17 cellular contexts compared by ENCODE assay signal in the genomic region with DNA sequence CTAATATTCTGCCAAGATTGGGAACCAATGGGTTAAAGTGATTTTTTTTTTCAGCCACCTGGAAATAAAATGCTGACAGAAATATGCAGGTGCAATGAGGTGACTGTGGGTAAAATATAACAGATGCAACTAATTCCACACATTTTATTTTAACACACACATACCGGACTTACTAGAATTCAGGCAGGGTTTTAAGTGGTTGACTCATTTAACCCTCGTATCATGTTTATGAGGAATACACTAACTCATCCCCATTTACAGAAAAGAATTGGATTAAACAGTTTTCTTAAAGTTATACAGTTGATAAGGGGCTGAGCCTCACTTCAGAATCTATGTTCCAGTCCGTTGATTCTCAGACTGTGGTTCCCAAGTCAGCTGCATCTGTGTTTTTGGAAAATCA.
"Had no signal": no experiment of that assay in that cellular context is flagged by ENCODE, and none has a peak within 500 bp of the region (broad histone marks: within the 10 kb centered on the region; RNA-seq: fewer than 3 reads in every experiment).

No MANE protein-coding gene starts in this region.

- H3K4me1 Mint-ChIP-seq: memory B cell, nephron progenitor cell had no signal

- H3K4me1 ChIP-seq: left lung, prostate gland, right lobe of liver had no signal

- H3K9me3 ChIP-seq: gastroesophageal sphincter, left lung, prostate gland, right lobe of liver had no signal

- H3K27ac ChIP-seq: epithelial cell of prostate, gastroesophageal sphincter, left lung, prostate gland, right lobe of liver had no signal

- H3K4me3 ChIP-seq: gastroesophageal sphincter, left lung, prostate gland, right lobe of liver had no signal

- ATAC-seq: activated T-cell treated with anti-CD3 and anti-CD28 coated beads, Interleukin-2, amount 50 U/mL, for 4 hours; effector memory CD8-positive, alpha-beta T cell; gastroesophageal sphincter; left lung; right lobe of liver; stimulated activated naive CD8-positive, alpha-beta T cell treated with anti-CD3 and anti-CD28 coated beads, Interleukin-15, Interleukin-2, amounts not matched to agents 100 U/mL and 50 U/mL, for 24 hours had no signal

- H3K27me3 Mint-ChIP-seq: activated CD4-positive, alpha-beta memory T cell treated with anti-CD3 and anti-CD28 coated beads for 36 hours; dendritic cell treated with granulocyte-macrophage colony-stimulating factor and Interleukin-4, amounts not matched to agents 40 ng/mL and 50 ng/mL, for 4 days; effector memory CD8-positive, alpha-beta T cell; memory B cell had no signal

- DNase-seq: activated CD4-positive, alpha-beta memory T cell treated with anti-CD3 and anti-CD28 coated beads for 36 hours; activated CD4-positive, alpha-beta T cell treated with anti-CD3 and anti-CD28 coated beads for 1 hour; activated effector memory CD4-positive, alpha-beta T cell treated with anti-CD3 and anti-CD28 coated beads, Interleukin-2, amount 50 U/mL, for 16 hours; activated T-cell treated with anti-CD3 and anti-CD28 coated beads, Interleukin-2, amount 50 U/mL, for 4 hours; cerebellar nuclear complex; effector memory CD8-positive, alpha-beta T cell; left lung; nephron progenitor cell; right lobe of liver; stimulated activated CD4-positive, alpha-beta T cell treated with anti-CD3 and anti-CD28 coated beads, Interleukin-2, amount 100 ng/mL, for 48 hours; stimulated activated naive CD8-positive, alpha-beta T cell treated with anti-CD3 and anti-CD28 coated beads, Interleukin-15, Interleukin-2, amounts not matched to agents 100 U/mL and 50 U/mL, for 24 hours had no signal

- H3K4me3 Mint-ChIP-seq: activated CD4-positive, alpha-beta memory T cell treated with anti-CD3 and anti-CD28 coated beads for 36 hours; activated naive CD8-positive, alpha-beta T cell; activated T-cell treated with anti-CD3 and anti-CD28 coated beads, Interleukin-2, amount 50 U/mL, for 4 hours; dendritic cell treated with granulocyte-macrophage colony-stimulating factor and Interleukin-4, amounts not matched to agents 40 ng/mL and 50 ng/mL, for 4 days; effector memory CD8-positive, alpha-beta T cell; memory B cell; nephron progenitor cell had no signal

- H3K36me3 Mint-ChIP-seq: activated CD4-positive, alpha-beta memory T cell treated with anti-CD3 and anti-CD28 coated beads for 36 hours; activated naive CD8-positive, alpha-beta T cell; memory B cell had no signal

- H3K27ac Mint-ChIP-seq: activated CD4-positive, alpha-beta memory T cell treated with anti-CD3 and anti-CD28 coated beads for 36 hours; activated naive CD8-positive, alpha-beta T cell; dendritic cell treated with granulocyte-macrophage colony-stimulating factor and Interleukin-4, amounts not matched to agents 40 ng/mL and 50 ng/mL, for 4 days; effector memory CD8-positive, alpha-beta T cell; memory B cell; nephron progenitor cell had no signal

- H3K36me3 ChIP-seq: gastroesophageal sphincter, left lung, prostate gland, right lobe of liver had no signal

- H3K27me3 ChIP-seq: gastroesophageal sphincter, left lung, right lobe of liver had no signal
